ENCODE assay signal across 8 cellular contexts in genomic region chr6:106974337-106974998, GRCh38. TPM values are rescaled to one million over a fixed set of nuclear protein-coding genes. Genes with fewer than 3 reads are reported as not detected.
DNase-seq lines count a peak whose midpoint lies in the region; ATAC-seq and TF ChIP-seq lines count a peak whose summit lies in the region.

Gene CD24 (minus strand): TSS chr6:106974729. CDS start chr6:106974646, 83 bp downstream.

- H3K4me3 ChIP-seq in choroid plexus epithelial cell (ENCODE audit: low read depth, low read length): peak within 1 kb of the TSS; percentile 24
- peak within 1 kb of the TSS; percentile 77 for H3K4me3 ChIP-seq in thoracic aorta

- no peak within 1 kb of the TSS for H3K27ac ChIP-seq in thoracic aorta

- in situ Hi-C loops in ACHN (cut with HindIII; ENCODE audit: low pct_ligation_motif_present, low pct_unique_long_range_greater_than_20kb, low sequenced_read_pairs): no loop called here

- no peak for TF ChIP-seq CTCF in choroid plexus epithelial cell (conservative IDR thresholded peaks at IDR 0.05; ENCODE audit: low read depth, low read length)
- no peak for TF ChIP-seq CTCF in thoracic aorta (IDR thresholded peaks at IDR 0.05)

- H3K9me3 ChIP-seq in thoracic aorta: no peaks in the 10 kb centered on the region

- peaks cover 11 to 24% of the 10 kb centered on the region in 2 donors for H3K4me1 ChIP-seq in thoracic aorta (ENCODE audit: control insufficient read depth in 1 of 2, low read depth in 2 of 2)

- H3K36me3 ChIP-seq in thoracic aorta: no peaks in the 10 kb centered on the region

- peaks cover 4% of the 10 kb centered on the region for H3K27me3 ChIP-seq in thoracic aorta (replicated peaks; ENCODE audit: insufficient read depth)

- ATAC-seq in GM18868 (IDR thresholded peaks at IDR 0.05; ENCODE audit: unreplicated experiment): peak; percentile 33
- ATAC-seq in thoracic aorta (ENCODE audit: insufficient number of reproducible peaks, low FRiP score, low read depth): no peak

- DNase-seq in ACHN (peak; percentile 69), HK-2 (ENCODE audit: unreplicated experiment) (peak; percentile 84), SHP77 (lab: John Stamatoyannopoulos, UW) (peak; percentile 34 to 69), choroid plexus epithelial cell (ENCODE audit: low read depth) (no peak), mesenteric fat pad (ENCODE audit: low spot score) (peak; percentile 90), thoracic aorta (ENCODE audit: low spot score) (no peak), RPMI8226 (no peak)

RNA-seq across cellular contexts. Expression of gene CD24, which starts in this region (rescaled TPM):
- total RNA-seq in mesenteric fat pad (2.1 TPM), thoracic aorta (1 to 10 TPM in 1 of 2 donors, under 1 TPM in 1; 0.95 to 6.6 TPM)

Comparison
In these comparisons a context has a peak if more than half of its experiments do, and no peak if none do; other contexts are left out.
1. DNase-seq: peak in ACHN (single experiment), HK-2 (single experiment), SHP77 (2 of 2) and mesenteric fat pad (single experiment); none in choroid plexus epithelial cell (single experiment), thoracic aorta (single experiment) and RPMI8226 (single experiment).